Comparison of ENCODE assay signal across 8 cellular contexts in the genomic region with DNA sequence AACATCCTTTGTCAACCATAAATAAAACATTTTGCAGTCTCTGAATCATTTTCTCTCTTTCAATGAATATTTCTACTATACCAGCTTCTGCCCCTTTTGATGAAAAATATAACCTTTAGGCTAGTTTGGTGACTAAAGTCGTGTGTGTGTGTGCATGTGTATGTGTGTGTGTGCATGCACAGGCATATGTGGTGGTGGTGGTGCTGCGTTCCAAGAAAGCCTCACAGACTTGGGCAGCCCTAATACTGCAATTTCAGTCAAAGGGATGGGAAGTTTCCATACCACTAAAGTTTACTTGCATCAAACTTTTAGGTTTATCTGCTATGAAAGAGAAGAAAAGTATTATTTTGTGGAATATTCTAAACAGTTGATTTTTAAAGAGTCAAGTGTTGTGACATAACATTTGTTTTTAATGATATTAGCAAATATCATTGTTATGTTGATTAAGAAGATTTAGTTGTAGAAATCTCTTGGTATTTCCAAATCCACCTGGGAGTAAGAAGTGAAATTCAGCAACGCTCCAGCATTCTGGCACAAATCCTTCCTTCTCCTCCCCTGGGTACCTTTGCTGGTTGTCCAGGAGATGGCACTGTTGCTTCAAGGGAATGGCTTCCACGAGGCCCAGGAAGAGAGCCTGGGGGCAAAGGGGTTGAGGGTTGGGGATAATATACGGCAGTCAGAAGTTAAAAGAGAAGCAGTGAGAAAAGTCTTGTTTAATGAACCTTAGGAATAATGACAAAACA. TPM values are rescaled to one million over a fixed set of nuclear protein-coding genes. Genes with fewer than 3 reads are reported as not detected.
DNase-seq lines count a peak whose midpoint lies in the region; ATAC-seq and TF ChIP-seq lines count a peak whose summit lies in the region.

No MANE protein-coding gene starts in this region.

- H3K4me1 ChIP-seq in GM23248 (ENCODE audit: insufficient read depth) (no peaks in the 10 kb centered on the region), SK-N-SH (ENCODE audit: control insufficient read depth in 1 of 2, insufficient read depth in 2 of 2, low read depth in 1 of 2, low read length in 1 of 2) (peaks cover 0 to 3% of the 10 kb centered on the region in 2 experiments; a peak in 1 of 4 replicates)

- no peak for TF ChIP-seq EP300 in SK-N-SH (IDR thresholded peaks at IDR 0.05; ENCODE audit: borderline replicate concordance in 1 of 2, low read depth in 1 of 2, low read length in 1 of 2)

- H3K27me3 ChIP-seq in GM23248 (replicated peaks; ENCODE audit: insufficient read depth) (peaks cover 10% of the 10 kb centered on the region), SK-N-SH (ENCODE audit: insufficient read depth) (peaks cover 67% of the 10 kb centered on the region)

- H3K4me2 ChIP-seq in GM23248 (ENCODE audit: unreplicated experiment), result no peak overlapping the region
- no peak overlapping the region for H3K4me2 ChIP-seq in SK-N-SH

- peak; percentile 44 to 82 (median 62) for ATAC-seq in natural killer cell

- no peak overlapping the region for H3K27ac Mint-ChIP-seq in natural killer cell

- H3K9me3 ChIP-seq in GM23248 (ENCODE audit: low read depth) (no peaks in the 10 kb centered on the region), SK-N-SH (no peaks in the 10 kb centered on the region)

- H3K9me3 Mint-ChIP-seq in natural killer cell, result no peaks in the 10 kb centered on the region

- POLR2A ChIA-PET in SK-N-SH (lab: Yijun Ruan, JAX), result no interaction called here

- TF ChIP-seq CTCF in SK-N-SH (IDR thresholded peaks at IDR 0.05), result peak; percentile 99
- peak; percentile 96 for TF ChIP-seq CTCF in fibroblast of mammary gland (conservative IDR thresholded peaks at IDR 0.05; ENCODE audit: control insufficient read depth, insufficient read depth, low read depth, low read length)
- peak; percentile 77 for TF ChIP-seq CTCF in natural killer cell (IDR thresholded peaks at IDR 0.05)

- peak; percentile 94 for TF ChIP-seq RAD21 in SK-N-SH (IDR thresholded peaks at IDR 0.05; ENCODE audit: low read length)

- H2AFZ ChIP-seq in GM23248 (no peak overlapping the region), SK-N-SH (ENCODE audit: low read depth) (no peak overlapping the region)

- H3K9me2 ChIP-seq in GM23248 (ENCODE audit: insufficient read depth), result no peaks in the 10 kb centered on the region
- no peaks in the 10 kb centered on the region for H3K9me2 ChIP-seq in SK-N-SH

- H3K9ac ChIP-seq in GM23248 (no peak overlapping the region), SK-N-SH (no peak overlapping the region)

- peaks cover 7 to 18% of the 10 kb centered on the region in 2 donors for H3K27me3 Mint-ChIP-seq in natural killer cell (ENCODE audit: low read depth in 2 of 2)

- H3F3A ChIP-seq in GM23248 (ENCODE audit: insufficient read depth) (no peaks in the 10 kb centered on the region), SK-N-SH (replicated peaks; ENCODE audit: insufficient read depth) (no peaks in the 10 kb centered on the region)

- H3K4me3 ChIP-seq in GM23248, result no peak overlapping the region
- H3K4me3 ChIP-seq in SK-N-SH (ENCODE audit: low read depth in 2 of 2, low read length in 1 of 2), result no peak overlapping the region; a peak in 1 of 4 replicates
- no peak overlapping the region for H3K4me3 ChIP-seq in fibroblast of mammary gland (ENCODE audit: control insufficient read depth, low read depth, low read length)

- no peaks in the 10 kb centered on the region for H3K4me1 Mint-ChIP-seq in natural killer cell

- intact Hi-C loops in natural killer cell (cut with micrococcal nuclease), result loop anchor here (1.0 kb wide), 2 partner anchors 159 to 163 kb away; no protein-coding TSS in a partner anchor

- H3K36me3 ChIP-seq in GM23248 (ENCODE audit: low read depth) (no peaks in the 10 kb centered on the region), SK-N-SH (replicated peaks in 1 of 2; ENCODE audit: control insufficient read depth in 1 of 2, insufficient read depth in 2 of 2, low read length in 1 of 2) (no peaks in the 10 kb centered on the region)

- in situ Hi-C loops in GM23248 (cut with MboI), result loop anchor here (25.0 kb wide), 1 partner anchor 335 kb away; no protein-coding TSS in a partner anchor

- no peaks in the 10 kb centered on the region for H3K79me2 ChIP-seq in GM23248 (ENCODE audit: insufficient read depth)
- no peaks in the 10 kb centered on the region for H3K79me2 ChIP-seq in SK-N-SH (ENCODE audit: insufficient read depth)

- 19 to 22% methylated on average over 5 of the region's 5 CpGs for WGBS in GM23248 (ENCODE audit: low coverage in 1 of 2, low lambda C conversion rate in 2 of 2, missing lambda C conversion rate in 2 of 2), 2 experiments
- 6% methylated on average over 5 of the region's 5 CpGs for WGBS in SK-N-SH (ENCODE audit: low lambda C conversion rate)

- no peak overlapping the region for H3K4me3 Mint-ChIP-seq in natural killer cell

- DNase-seq in EH (ENCODE audit: low read depth) (peak; percentile 63), GM23248 (peak; percentile 73), MV-4-11 (lab: John Stamatoyannopoulos, UW) (peak; percentile 33), SK-N-SH (peak; percentile 77), fibroblast of mammary gland (ENCODE audit: low read depth) (peak; percentile 64), natural killer cell (no peak)
- no peak for DNase-seq in activated effector memory CD4-positive, alpha-beta T cell treated with Interleukin-2 at 50 U/mL for 16 hours
- DNase-seq in activated T-cell treated with anti-CD3 and anti-CD28 coated beads, Interleukin-2, amount 50 U/mL, for 1 hour, result no peak

- no peaks in the 10 kb centered on the region for H3K36me3 Mint-ChIP-seq in natural killer cell

- H3K27ac ChIP-seq in GM23248 (no peak overlapping the region), SK-N-SH (ENCODE audit: low read depth in 2 of 2, low read length in 1 of 2) (no peak overlapping the region)

- CTCF ChIA-PET in SK-N-SH (lab: Yijun Ruan, JAX), result interaction anchor here (0.6 to 26.6 kb wide), 30 partner anchors 9 to 1232 kb away, joined by 3 to 530 read pairs (median 4); no protein-coding TSS in a partner anchor

- no peaks in the 10 kb centered on the region for H4K20me1 ChIP-seq in GM23248 (ENCODE audit: insufficient read depth)
- H4K20me1 ChIP-seq in SK-N-SH (ENCODE audit: insufficient read depth), result no peaks in the 10 kb centered on the region

TF ChIP-seq in SK-N-SH, 30 proteins besides CTCF, POLR2A, EP300 and RAD21 (continues in another document):
- no peak for TF ChIP-seq MEF2A (IDR thresholded peaks at IDR 0.05; ENCODE audit: borderline replicate concordance, low read depth)
- TF ChIP-seq ELF1 (IDR thresholded peaks at IDR 0.05), result no peak
- TF ChIP-seq RCOR1 (IDR thresholded peaks at IDR 0.05; ENCODE audit: low read length), result no peak
- TF ChIP-seq, protein P1, sequence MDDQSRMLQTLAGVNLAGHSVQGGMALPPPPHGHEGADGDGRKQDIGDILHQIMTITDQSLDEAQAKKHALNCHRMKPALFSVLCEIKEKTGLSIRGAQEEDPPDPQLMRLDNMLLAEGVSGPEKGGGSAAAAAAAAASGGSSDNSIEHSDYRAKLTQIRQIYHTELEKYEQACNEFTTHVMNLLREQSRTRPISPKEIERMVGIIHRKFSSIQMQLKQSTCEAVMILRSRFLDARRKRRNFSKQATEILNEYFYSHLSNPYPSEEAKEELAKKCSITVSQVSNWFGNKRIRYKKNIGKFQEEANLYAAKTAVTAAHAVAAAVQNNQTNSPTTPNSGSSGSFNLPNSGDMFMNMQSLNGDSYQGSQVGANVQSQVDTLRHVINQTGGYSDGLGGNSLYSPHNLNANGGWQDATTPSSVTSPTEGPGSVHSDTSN (IDR thresholded peaks at IDR 0.05), result no peak
- no peak for TF ChIP-seq POLR2AphosphoS5 (IDR thresholded peaks at IDR 0.05; ENCODE audit: low read depth, low read length)
- TF ChIP-seq, protein P2, sequence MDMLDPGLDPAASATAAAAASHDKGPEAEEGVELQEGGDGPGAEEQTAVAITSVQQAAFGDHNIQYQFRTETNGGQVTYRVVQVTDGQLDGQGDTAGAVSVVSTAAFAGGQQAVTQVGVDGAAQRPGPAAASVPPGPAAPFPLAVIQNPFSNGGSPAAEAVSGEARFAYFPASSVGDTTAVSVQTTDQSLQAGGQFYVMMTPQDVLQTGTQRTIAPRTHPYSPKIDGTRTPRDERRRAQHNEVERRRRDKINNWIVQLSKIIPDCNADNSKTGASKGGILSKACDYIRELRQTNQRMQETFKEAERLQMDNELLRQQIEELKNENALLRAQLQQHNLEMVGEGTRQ (IDR thresholded peaks at IDR 0.05; ENCODE audit: borderline replicate concordance, low read depth, low read length), result no peak
- TF ChIP-seq CHD2 (IDR thresholded peaks at IDR 0.05; ENCODE audit: low read length, partially characterized antibody), result peak; percentile 36
- TF ChIP-seq NRF1 (IDR thresholded peaks at IDR 0.05; ENCODE audit: low read depth, low read length), result 0 out of 2 replicates have a peak, but pooled peaks have one; percentile 14
- TF ChIP-seq TCF12 (IDR thresholded peaks at IDR 0.05), result no peak
- peak; percentile 98 for TF ChIP-seq SMC3 (IDR thresholded peaks at IDR 0.05; ENCODE audit: low read depth, low read length)
- TF ChIP-seq SIN3A (IDR thresholded peaks at IDR 0.05; ENCODE audit: borderline replicate concordance, low read depth, low read length), result no peak
- no peak for TF ChIP-seq YY1 (IDR thresholded peaks at IDR 0.05; ENCODE audit: low read depth)
- TF ChIP-seq, protein P3, sequence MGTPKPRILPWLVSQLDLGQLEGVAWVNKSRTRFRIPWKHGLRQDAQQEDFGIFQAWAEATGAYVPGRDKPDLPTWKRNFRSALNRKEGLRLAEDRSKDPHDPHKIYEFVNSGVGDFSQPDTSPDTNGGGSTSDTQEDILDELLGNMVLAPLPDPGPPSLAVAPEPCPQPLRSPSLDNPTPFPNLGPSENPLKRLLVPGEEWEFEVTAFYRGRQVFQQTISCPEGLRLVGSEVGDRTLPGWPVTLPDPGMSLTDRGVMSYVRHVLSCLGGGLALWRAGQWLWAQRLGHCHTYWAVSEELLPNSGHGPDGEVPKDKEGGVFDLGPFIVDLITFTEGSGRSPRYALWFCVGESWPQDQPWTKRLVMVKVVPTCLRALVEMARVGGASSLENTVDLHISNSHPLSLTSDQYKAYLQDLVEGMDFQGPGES (IDR thresholded peaks at IDR 0.05; ENCODE audit: low read depth, low read length), result no peak
- TF ChIP-seq MXI1 (IDR thresholded peaks at IDR 0.05; ENCODE audit: low read depth, low read length), result no peak
- TF ChIP-seq, protein P4, sequence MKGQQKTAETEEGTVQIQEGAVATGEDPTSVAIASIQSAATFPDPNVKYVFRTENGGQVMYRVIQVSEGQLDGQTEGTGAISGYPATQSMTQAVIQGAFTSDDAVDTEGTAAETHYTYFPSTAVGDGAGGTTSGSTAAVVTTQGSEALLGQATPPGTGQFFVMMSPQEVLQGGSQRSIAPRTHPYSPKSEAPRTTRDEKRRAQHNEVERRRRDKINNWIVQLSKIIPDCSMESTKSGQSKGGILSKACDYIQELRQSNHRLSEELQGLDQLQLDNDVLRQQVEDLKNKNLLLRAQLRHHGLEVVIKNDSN (IDR thresholded peaks at IDR 0.05; ENCODE audit: borderline replicate concordance, low read depth), result no peak

RNA-seq across cellular contexts. Expression of a gene that starts 41.5 kb away (rescaled TPM):
- total RNA-seq in GM23248 (2014; rRNA removed; shearing (Covaris generic)), result not detected in 2 replicates
- not detected in 2 replicates for polyA plus RNA-seq in GM23248 (2016; fragmentation: Nextera tagmentation; extraction: Ambion mirVana)
- polyA plus RNA-seq in SK-N-SH (2012; rRNA removed), result not detected in 2 replicates
- polyA plus RNA-seq in SK-N-SH (2012; cell fraction: cytosol; rRNA removed), result not detected in 2 replicates
- not detected in 2 replicates for polyA plus RNA-seq in SK-N-SH (2012; cell fraction: nucleus; rRNA removed)
- not detected for total RNA-seq in natural killer cell

Comparison
In these comparisons a context has a peak if more than half of its experiments do, and no peak if none do; other contexts are left out.
1. DNase-seq: peak in EH (single experiment), GM23248 (single experiment), MV-4-11 (single experiment), SK-N-SH (single experiment) and fibroblast of mammary gland (single experiment); none in natural killer cell (single experiment), activated effector memory CD4-positive, alpha-beta T cell treated with Interleukin-2 at 50 U/mL for 16 hours (single experiment) and activated T-cell treated with anti-CD3 and anti-CD28 coated beads, Interleukin-2, amount 50 U/mL, for 1 hour (single experiment).
2. Peak in every context shown above with its lines, with median percentiles within 50 percentile points of each other: CTCF ChIP-seq.